In the genomic region with DNA sequence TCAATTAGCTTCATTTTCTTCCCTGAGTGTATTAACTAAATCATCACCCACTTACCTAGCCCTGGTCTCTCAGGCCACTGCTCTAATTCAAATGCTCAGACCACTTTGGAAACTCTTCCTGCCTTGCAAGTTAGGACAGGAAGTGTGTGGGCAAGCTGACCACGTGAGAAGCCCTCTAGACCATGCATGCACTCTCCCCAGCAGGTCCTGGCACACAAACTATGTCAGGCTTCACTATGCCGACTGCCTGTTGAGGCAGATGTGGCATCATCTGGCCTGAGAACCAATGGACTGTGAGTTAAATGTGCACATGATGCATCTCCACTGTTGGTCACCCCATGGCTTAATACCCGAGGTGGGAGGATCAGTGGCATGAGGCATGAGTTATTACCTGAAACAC, we compare ENCODE assay signal across 21 cellular contexts.
DNase-seq lines count a peak whose midpoint lies in the region; ATAC-seq and TF ChIP-seq lines count a peak whose summit lies in the region.
"Had no signal": no experiment of that assay in that cellular context is flagged by ENCODE, and none has a peak within 500 bp of the region (broad histone marks: within the 10 kb centered on the region; RNA-seq: fewer than 3 reads in every experiment).

No MANE protein-coding gene starts in this region.

- ATAC-seq in GM18909 (IDR thresholded peaks at IDR 0.05; ENCODE audit: poor library complexity, unreplicated experiment), result peak; percentile 72
- ATAC-seq in HG02588 (IDR thresholded peaks at IDR 0.05; ENCODE audit: unreplicated experiment), result peak; percentile 82
- no peak for ATAC-seq in omental fat pad (ENCODE audit: low FRiP score)
- no peak for ATAC-seq in HG03460 (IDR thresholded peaks at IDR 0.05; ENCODE audit: unreplicated experiment)
- ATAC-seq: activated CD4-positive, alpha-beta T cell treated with anti-CD3 and anti-CD28 coated beads for 36 hours; lower lobe of right lung; stimulated activated naive B cell treated with anti-CD40 and anti-IgM and Interleukin-4, amounts not matched to agents 10 μg/mL and 1 μg/mL and 100 μg/mL, for 72 hours had no signal

- TF ChIP-seq CTCF in GM12865 (IDR thresholded peaks at IDR 0.05; ENCODE audit: insufficient read depth, low read depth, low read length, missing control alignments) (no peak), omental fat pad (IDR thresholded peaks at IDR 0.05) (no peak)

- DNase-seq in GM12865 (ENCODE audit: low read depth) (peak; percentile 49), MG63 (peak; percentile 13), omental fat pad (ENCODE audit: low spot score) (no peak), GF-D8 (lab: John Stamatoyannopoulos, UW) (no peak)
- no peak for DNase-seq in stimulated activated CD4-positive, alpha-beta T cell treated with anti-CD3 and anti-CD28 coated beads, Interleukin-15, amount 100 ng/mL, for 24 hours
- DNase-seq: activated CD4-positive, alpha-beta T cell treated with anti-CD3 and anti-CD28 coated beads for 36 hours; activated CD8-positive, alpha-beta memory T cell treated with anti-CD3 and anti-CD28 coated beads, Interleukin-2, amount 50 U/mL, for 48 hours; activated naive CD4-positive, alpha-beta T cell treated with anti-CD3 and anti-CD28 coated beads for 36 hours; CD4-positive, alpha-beta memory T cell; DMS79; GM23248; lower lobe of right lung; NCI-H2029 treated with DMSO at 0.1 percent for 48 hours; NCI-H524 treated with DMSO at 0.1 percent for 48 hours; OCI-M1; stimulated activated naive B cell treated with anti-CD40 and anti-IgM and Interleukin-4, amounts not matched to agents 10 μg/mL and 1 μg/mL and 100 μg/mL, for 72 hours; T-helper 9 cell had no signal

- no peaks in the 10 kb centered on the region for H3K9me3 ChIP-seq in MG63
- H3K9me3 ChIP-seq: ascending aorta, lower lobe of right lung had no signal

- H3K36me3 ChIP-seq in MG63, result no peaks in the 10 kb centered on the region
- H3K36me3 ChIP-seq: ascending aorta, lower lobe of right lung had no signal

- H3K27me3 ChIP-seq in MG63, result no peaks in the 10 kb centered on the region
- H3K27me3 ChIP-seq: ascending aorta had no signal

- H3K4me3 ChIP-seq in GM12865 (ENCODE audit: low read depth, low read length), result no peak overlapping the region
- no peak overlapping the region for H3K4me3 ChIP-seq in MG63
- H3K4me3 ChIP-seq: ascending aorta, GM23248, lower lobe of right lung had no signal

Comparison
In these comparisons a context has a peak if more than half of its experiments do, and no peak if none do; other contexts are left out.
1. DNase-seq: peak in GM12865 (single experiment) and MG63 (single experiment); none in omental fat pad (single experiment), stimulated activated CD4-positive, alpha-beta T cell treated with anti-CD3 and anti-CD28 coated beads, Interleukin-15, amount 100 ng/mL, for 24 hours (single experiment) and GF-D8 (single experiment).
2. ATAC-seq: peak in GM18909 (single experiment) and HG02588 (single experiment); none in omental fat pad (single experiment) and HG03460 (single experiment).